ENCODE assay signal across 8 cellular contexts in the genomic region with DNA sequence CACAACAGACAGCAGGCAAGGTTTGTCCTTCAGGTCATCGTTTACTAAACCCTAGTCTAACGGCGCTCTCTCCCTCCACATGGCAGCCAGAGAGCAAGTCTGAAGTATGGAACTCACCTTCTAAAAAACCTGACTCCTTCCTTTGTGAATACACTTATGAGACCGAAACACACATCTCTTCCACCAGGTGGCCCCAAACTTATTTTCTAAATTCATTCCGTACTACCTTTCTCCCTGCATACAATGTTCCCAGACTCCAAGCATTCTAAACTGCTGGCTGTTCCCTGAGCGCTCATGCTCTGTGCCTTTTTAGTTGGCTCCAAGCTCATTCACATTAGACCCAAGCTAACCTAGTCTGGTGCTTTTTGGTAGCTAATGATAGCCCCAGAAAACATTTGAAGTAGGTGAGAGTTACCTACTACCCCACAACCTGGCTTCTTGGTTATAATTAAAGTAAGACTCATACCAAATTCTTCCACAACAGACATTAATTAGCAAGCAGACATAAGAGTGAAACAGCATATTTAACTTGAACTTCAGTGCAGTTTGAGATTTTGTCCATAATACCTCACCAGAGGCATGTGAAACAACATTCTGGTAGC.
DNase-seq lines count a peak whose midpoint lies in the region; ATAC-seq and TF ChIP-seq lines count a peak whose summit lies in the region.

No MANE protein-coding gene starts in this region.

- TF ChIP-seq CTCF in DOHH2 (IDR thresholded peaks at IDR 0.05; ENCODE audit: low read depth, low read length, poor library complexity, severe bottlenecking), result peak; percentile 57
- TF ChIP-seq CTCF in heart right ventricle (IDR thresholded peaks at IDR 0.05), result peak; percentile 24 to 75 (median 60)
- peak in 3 of 5 experiments; percentile 22 to 47 (median 32) for TF ChIP-seq CTCF in gastrocnemius medialis (IDR thresholded peaks at IDR 0.05 in 4 of 5, conservative IDR thresholded peaks at IDR 0.05 in 1 of 5)

- no peaks in the 10 kb centered on the region for H4K20me1 ChIP-seq in DOHH2 (ENCODE audit: control insufficient read depth, insufficient read depth, low read depth, low read length)

- 23 to 27% methylated on average over 6 of the region's 6 CpGs for WGBS in heart right ventricle, 2 donors

- no peaks in the 10 kb centered on the region for H3K36me3 ChIP-seq in DOHH2 (ENCODE audit: control insufficient read depth, low read length)
- no peaks in the 10 kb centered on the region for H3K36me3 ChIP-seq in heart right ventricle
- no peaks in the 10 kb centered on the region for H3K36me3 ChIP-seq in gastrocnemius medialis

- TF ChIP-seq POLR2A in gastrocnemius medialis (IDR thresholded peaks at IDR 0.05), result no peak

- H3K4me1 Mint-ChIP-seq in immature natural killer cell, result no peaks in the 10 kb centered on the region

- in situ Hi-C loops in gastrocnemius medialis (cut with MboI; ENCODE audit: low sequenced_read_pairs in 4 of 4), result loop anchor here in 2 of 4 donors (25.0 kb wide), 1 partner anchor 202 kb away; no protein-coding TSS in a partner anchor

- H3K4me2 ChIP-seq in DOHH2 (ENCODE audit: low read length), result no peak overlapping the region

- H3K9me3 ChIP-seq in DOHH2 (ENCODE audit: control insufficient read depth, insufficient read depth, low read length) (no peaks in the 10 kb centered on the region), heart right ventricle (no peaks in the 10 kb centered on the region), gastrocnemius medialis (no peaks in the 10 kb centered on the region)

- intact Hi-C loops in heart right ventricle (cut with DNase I), result loop anchor here in 9 of 10 donors (1.0 to 10.0 kb wide), 9 partner anchors 54 to 233 kb away; a partner anchor contains a TSS
- intact Hi-C loops in gastrocnemius medialis (cut with DNase I; ENCODE audit: low total_unique reads), result loop anchor here (1.0 to 2.0 kb wide), 2 partner anchors 199 to 232 kb away; no protein-coding TSS in a partner anchor

- no peaks in the 10 kb centered on the region for H3K4me1 ChIP-seq in DOHH2 (ENCODE audit: control insufficient read depth, low read length)
- H3K4me1 ChIP-seq in heart right ventricle, result peaks cover 0 to 19% (median 8%) of the 10 kb centered on the region in 9 donors
- peaks cover 0 to 4% of the 10 kb centered on the region in 2 donors for H3K4me1 ChIP-seq in gastrocnemius medialis

- H3K4me3 ChIP-seq in DOHH2 (ENCODE audit: low read length) (no peak overlapping the region), heart right ventricle (no peak overlapping the region), gastrocnemius medialis (no peak overlapping the region)

- no peak overlapping the region for H3K4me3 Mint-ChIP-seq in immature natural killer cell

- no peaks in the 10 kb centered on the region for H3F3A ChIP-seq in DOHH2 (ENCODE audit: control insufficient read depth, insufficient read depth)

- H3K27ac ChIP-seq in DOHH2 (ENCODE audit: low read depth, low read length) (no peak overlapping the region), heart right ventricle (no peak overlapping the region), gastrocnemius medialis (no peak overlapping the region)

- H3K9me3 Mint-ChIP-seq in immature natural killer cell, result no peaks in the 10 kb centered on the region

- H3K27me3 ChIP-seq in DOHH2 (ENCODE audit: control insufficient read depth, low read length), result 0 out of 2 replicates have a peak, but pooled peaks cover 8% of the 10 kb centered on the region
- no peaks in the 10 kb centered on the region for H3K27me3 ChIP-seq in heart right ventricle
- H3K27me3 ChIP-seq in gastrocnemius medialis, result no peaks in the 10 kb centered on the region

- no peak overlapping the region for H3K27ac Mint-ChIP-seq in immature natural killer cell

- no peaks in the 10 kb centered on the region for H3K36me3 Mint-ChIP-seq in immature natural killer cell

- no peaks in the 10 kb centered on the region for H3K79me2 ChIP-seq in DOHH2 (ENCODE audit: control insufficient read depth, low read length)

- no peaks in the 10 kb centered on the region for H3K9me2 ChIP-seq in DOHH2 (replicated peaks; ENCODE audit: control insufficient read depth, low read length)

- ATAC-seq in GM21619 (IDR thresholded peaks at IDR 0.05; ENCODE audit: unreplicated experiment) (peak; percentile 55), heart right ventricle (peak; percentile 67 to 93 (median 86)), gastrocnemius medialis (no peak)

- H3K27me3 Mint-ChIP-seq in immature natural killer cell (ENCODE audit: low read depth in 3 of 3), result peaks cover 0 to 2% (median 1%) of the 10 kb centered on the region in 3 donors

- DNase-seq in NCI-H1417 (lab: John Stamatoyannopoulos, UW), result peak; percentile 45 to 84 (median 53)
- peak; percentile 9 for DNase-seq in UCSD-AML1 (lab: John Stamatoyannopoulos, UW; ENCODE audit: unreplicated experiment)
- peak in 1 of 2 donors; percentile 38 for DNase-seq in heart right ventricle
- no peak for DNase-seq in gastrocnemius medialis
- DNase-seq in cerebellar nuclear complex (lab: John Stamatoyannopoulos, UW), result no peak
- no peak for DNase-seq in immature natural killer cell

Comparison
In these comparisons a context has a peak if more than half of its experiments do, and no peak if none do; other contexts are left out.
1. ATAC-seq: peak in GM21619 (single experiment) and heart right ventricle (8 of 8); none in gastrocnemius medialis (0 of 2).
2. DNase-seq: peak in NCI-H1417 (3 of 3) and UCSD-AML1 (single experiment); none in gastrocnemius medialis (0 of 2), cerebellar nuclear complex (0 of 2) and immature natural killer cell (0 of 3).
3. Peak in every context shown above with its lines, with median percentiles within 50 percentile points of each other: CTCF ChIP-seq.